In genomic region chr19:4399871-4400768, GRCh38 we compare ENCODE assay signal across 8 cellular contexts. TPM values are rescaled to one million over a fixed set of nuclear protein-coding genes. Genes with fewer than 3 reads are reported as not detected.
DNase-seq lines count a peak whose midpoint lies in the region; ATAC-seq and TF ChIP-seq lines count a peak whose summit lies in the region.

A gene with protein sequence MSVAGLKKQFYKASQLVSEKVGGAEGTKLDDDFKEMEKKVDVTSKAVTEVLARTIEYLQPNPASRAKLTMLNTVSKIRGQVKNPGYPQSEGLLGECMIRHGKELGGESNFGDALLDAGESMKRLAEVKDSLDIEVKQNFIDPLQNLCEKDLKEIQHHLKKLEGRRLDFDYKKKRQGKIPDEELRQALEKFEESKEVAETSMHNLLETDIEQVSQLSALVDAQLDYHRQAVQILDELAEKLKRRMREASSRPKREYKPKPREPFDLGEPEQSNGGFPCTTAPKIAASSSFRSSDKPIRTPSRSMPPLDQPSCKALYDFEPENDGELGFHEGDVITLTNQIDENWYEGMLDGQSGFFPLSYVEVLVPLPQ (minus strand): TSS chr19:4400547. CDS start chr19:4400368, 179 bp downstream.

- under 1% methylated on average over 96 of the region's 96 CpGs for WGBS in right cardiac atrium

- no peaks in the 10 kb centered on the region for H3K27me3 ChIP-seq in right cardiac atrium (ENCODE audit: control insufficient read depth, insufficient read depth)
- H3K27me3 ChIP-seq in rectal smooth muscle tissue (ENCODE audit: control insufficient read depth, insufficient read depth, low read length), result no peaks in the 10 kb centered on the region
- no peaks in the 10 kb centered on the region for H3K27me3 ChIP-seq in vagina

- peaks cover 4% of the 10 kb centered on the region for H3K36me3 ChIP-seq in rectal smooth muscle tissue (ENCODE audit: control insufficient read depth, insufficient read depth, low read length)
- H3K36me3 ChIP-seq in vagina, result peaks cover 0 to 9% of the 10 kb centered on the region in 2 donors

- DNase-seq in NCI-H1694 (lab: John Stamatoyannopoulos, UW), result peak; percentile 73
- DNase-seq in T-helper 17 cell, result peak; percentile 90 to 94 (median 92)
- peak; percentile 24 to 93 (median 83) for DNase-seq in amygdala (lab: John Stamatoyannopoulos, UW)
- peak; percentile 90 to 96 (median 95) for DNase-seq in right cardiac atrium
- DNase-seq in vagina (ENCODE audit: extremely low spot score in 2 of 2), result no peak

- H3K27me3 Mint-ChIP-seq in T-helper 17 cell, result no peaks in the 10 kb centered on the region

- H3K4me3 ChIP-seq in right cardiac atrium (ENCODE audit: low read length) (peak within 1 kb of the TSS; percentile 92), rectal smooth muscle tissue (ENCODE audit: low read length) (peak within 1 kb of the TSS; percentile 93), vagina (peak within 1 kb of the TSS; percentile 97 to 100)

- H3K4me1 ChIP-seq in right cardiac atrium (ENCODE audit: control insufficient read depth, insufficient read depth, low read length) (peaks cover 11% of the 10 kb centered on the region), rectal smooth muscle tissue (ENCODE audit: control insufficient read depth, insufficient read depth, low read length) (peaks cover 11% of the 10 kb centered on the region), vagina (peaks cover 67% of the 10 kb centered on the region)

- TF ChIP-seq CTCF in vagina (IDR thresholded peaks at IDR 0.05), result peak; percentile 93 to 97 (median 96)

- peak in 1 of 2 donors; percentile 90 for TF ChIP-seq POLR2A in vagina (IDR thresholded peaks at IDR 0.05)

- peak within 1 kb of the TSS; percentile 97 for H3K27ac Mint-ChIP-seq in T-helper 17 cell

- H3K9me3 ChIP-seq in T-helper 17 cell (ENCODE audit: control insufficient read depth, low read length, poor library complexity, severe bottlenecking) (no peaks in the 10 kb centered on the region), right cardiac atrium (ENCODE audit: control insufficient read depth, low read length) (no peaks in the 10 kb centered on the region), vagina (no peaks in the 10 kb centered on the region)

- H3K4me3 Mint-ChIP-seq in T-helper 17 cell, result peak within 1 kb of the TSS; percentile 95

- no peaks in the 10 kb centered on the region for H3K36me3 Mint-ChIP-seq in T-helper 17 cell (ENCODE audit: low read depth)

- peak within 1 kb of the TSS; percentile 50 for H3K9ac ChIP-seq in rectal smooth muscle tissue (ENCODE audit: low read length)

- peaks cover 40% of the 10 kb centered on the region for H3K4me1 Mint-ChIP-seq in T-helper 17 cell

- ATAC-seq in GM18498 (IDR thresholded peaks at IDR 0.05; ENCODE audit: unreplicated experiment) (peak; percentile 67), HG02885 (IDR thresholded peaks at IDR 0.05; ENCODE audit: poor library complexity, unreplicated experiment) (peak; percentile 67), T-helper 17 cell (peak; percentile 71), right cardiac atrium (peak; percentile 66 to 70)

- H3K27ac ChIP-seq in right cardiac atrium (ENCODE audit: low read length), result peak within 1 kb of the TSS; percentile 94
- H3K27ac ChIP-seq in rectal smooth muscle tissue (ENCODE audit: low read depth, low read length), result peak within 1 kb of the TSS; percentile 78
- H3K27ac ChIP-seq in vagina, result peak within 1 kb of the TSS; percentile 96

- intact Hi-C loops in right cardiac atrium (cut with DNase I) (loop anchor here in 1 of 4 donors (2.0 to 10.0 kb wide), 3 partner anchors 55 to 133 kb away; partner anchors contain the start of genes MPND and UBXN6), vagina (cut with DNase I) (loop anchor here (2.0 to 10.0 kb wide), 3 partner anchors 25 to 125 kb away; partner anchors contain the start of genes SHD and UBXN6)

RNA-seq across cellular contexts. Expression of the gene that starts here (rescaled TPM):
- total RNA-seq in T-helper 17 cell (10 to 100 TPM; 51.1 to 56.6 TPM), right cardiac atrium (10 to 100 TPM; 26.3 to 40.3 (median 31.8) TPM), vagina (65.6 TPM)
- 27.7 TPM for polyA plus RNA-seq in right cardiac atrium

Comparison
In these comparisons a context has a peak if more than half of its experiments do, and no peak if none do; other contexts are left out.
1. DNase-seq: peak in NCI-H1694 (single experiment), T-helper 17 cell (3 of 3), amygdala (56 of 56) and right cardiac atrium (3 of 3); none in vagina (0 of 2).
2. Peak in every context shown above with its lines, with median percentiles within 50 percentile points of each other: ATAC-seq, H3K27ac ChIP-seq and H3K4me3 ChIP-seq.